In the genomic region with DNA sequence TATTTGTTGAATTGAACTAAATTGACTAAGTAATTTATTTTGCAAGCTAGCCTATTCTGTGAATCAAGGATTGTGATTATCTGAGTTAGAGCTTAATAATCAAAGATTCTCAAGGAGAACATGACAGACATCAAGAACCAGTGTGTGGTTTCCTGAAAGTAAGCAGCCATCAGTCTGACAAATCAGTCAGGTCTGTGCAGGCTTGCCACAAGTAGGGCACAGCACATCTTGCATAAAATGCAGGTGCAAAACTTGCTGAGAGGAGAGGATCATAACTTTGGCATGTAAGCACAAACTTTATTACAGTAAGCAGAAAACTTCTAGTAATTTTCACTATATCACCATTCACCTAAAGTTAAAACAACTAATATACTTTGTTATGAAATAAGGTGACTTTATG, we compare ENCODE assay signal across 17 cellular contexts. TPM values are rescaled to one million over a fixed set of nuclear protein-coding genes. Genes with fewer than 3 reads are reported as not detected.
DNase-seq lines count a peak whose midpoint lies in the region; ATAC-seq, FAIRE-seq and TF ChIP-seq lines count a peak whose summit lies in the region.
"Had no signal": no experiment of that assay in that cellular context is flagged by ENCODE, and none has a peak within 500 bp of the region (broad histone marks: within the 10 kb centered on the region; RNA-seq: fewer than 3 reads in every experiment).

No MANE protein-coding gene starts in this region.

- H3K79me2 ChIP-seq in keratinocyte (ENCODE audit: control insufficient read depth, insufficient read depth, low read length) = no peaks in the 10 kb centered on the region
- H3K79me2 ChIP-seq: hepatocyte had no signal

- no peak overlapping the region for H3K27ac Mint-ChIP-seq in activated CD8-positive, alpha-beta T cell treated with anti-CD3 and anti-CD28 coated beads for 36 hours
- H3K27ac Mint-ChIP-seq: progenitor cell of endocrine pancreas had no signal

- H4K8ac ChIP-seq in IMR-90 (ENCODE audit: low read depth in 2 of 2, low read length in 2 of 2) = no peak overlapping the region

- no peak overlapping the region for H2BK15ac ChIP-seq in IMR-90 (ENCODE audit: low read depth, low read length)

- no peak overlapping the region for H2BK120ac ChIP-seq in IMR-90 (ENCODE audit: low read depth, low read length)

- CTCF ChIA-PET in IMR-90 (lab: Yijun Ruan, JAX) = no interaction called here
- CTCF ChIA-PET in activated CD8-positive, alpha-beta T cell treated with anti-CD3 and anti-CD28 coated beads for 36 hours (lab: Charles Lee) = no interaction called here

- H3K4me3 ChIP-seq in IMR-90 (ENCODE audit: insufficient read depth, low read depth, low read length) (no peak overlapping the region), keratinocyte (ENCODE audit: control insufficient read depth in 2 of 3, extremely low read depth in 1 of 3, insufficient read depth in 2 of 3, low read depth in 1 of 3, low read length in 3 of 3) (no peak overlapping the region)
- H3K4me3 ChIP-seq: esophagus muscularis mucosa, hepatocyte, MG63 had no signal

- no peaks in the 10 kb centered on the region for H3K4me1 ChIP-seq in IMR-90 (ENCODE audit: control insufficient read depth, insufficient read depth, low read length)
- H3K4me1 ChIP-seq in keratinocyte (ENCODE audit: control insufficient read depth, extremely low read depth, insufficient read depth, low read length) = peaks cover 35% of the 10 kb centered on the region
- H3K4me1 ChIP-seq: esophagus muscularis mucosa had no signal

- ATAC-seq in IMR-90 (ENCODE audit: low read depth) (no peak), HG03442 (IDR thresholded peaks at IDR 0.05; ENCODE audit: unreplicated experiment) (no peak), GM21423 (IDR thresholded peaks at IDR 0.05; ENCODE audit: unreplicated experiment) (no peak), HG03565 (IDR thresholded peaks at IDR 0.05; ENCODE audit: unreplicated experiment) (no peak)
- ATAC-seq in activated CD8-positive, alpha-beta T cell treated with anti-CD3 and anti-CD28 coated beads for 36 hours = peak; percentile 68
- ATAC-seq: SK-N-SH treated with all-trans-retinoic acid at 6 μM for 48 hours had no signal

- H2AK5ac ChIP-seq in IMR-90 (ENCODE audit: low read depth, low read length) = no peak overlapping the region

- H3K27ac ChIP-seq in IMR-90 (ENCODE audit: insufficient read depth, low read length) (no peak overlapping the region), keratinocyte (ENCODE audit: control insufficient read depth, insufficient read depth, low read length) (peak overlapping the region; percentile 56)
- H3K27ac ChIP-seq: esophagus muscularis mucosa, hepatocyte had no signal

- peaks cover 28% of the 10 kb centered on the region for H3K36me3 Mint-ChIP-seq in activated CD8-positive, alpha-beta T cell treated with anti-CD3 and anti-CD28 coated beads for 36 hours (ENCODE audit: low read depth)

- H2BK5ac ChIP-seq in IMR-90 (ENCODE audit: low read depth, low read length, poor library complexity, severe bottlenecking) = no peak overlapping the region

- H3K4ac ChIP-seq in IMR-90 (ENCODE audit: low read depth, low read length) = no peak overlapping the region

- peaks cover 8% of the 10 kb centered on the region for H3K9me3 Mint-ChIP-seq in activated CD8-positive, alpha-beta T cell treated with anti-CD3 and anti-CD28 coated beads for 36 hours

- H3K79me1 ChIP-seq in IMR-90 (ENCODE audit: low read depth in 1 of 2, low read length in 2 of 2) = no peaks in the 10 kb centered on the region

- H3K23ac ChIP-seq in IMR-90 (ENCODE audit: low read depth, low read length) = no peak overlapping the region

- H3K4me1 Mint-ChIP-seq in activated CD8-positive, alpha-beta T cell treated with anti-CD3 and anti-CD28 coated beads for 36 hours (ENCODE audit: low read depth) = peaks cover 39% of the 10 kb centered on the region

- no peak overlapping the region for H2AFZ ChIP-seq in IMR-90 (replicated peaks; ENCODE audit: low read length, poor library complexity)
- no peak overlapping the region for H2AFZ ChIP-seq in keratinocyte (ENCODE audit: control insufficient read depth, low read length)
- H2AFZ ChIP-seq: hepatocyte had no signal

- H3K9me1 ChIP-seq in IMR-90 (ENCODE audit: insufficient read depth, low read length) = no peaks in the 10 kb centered on the region
- H3K9me1 ChIP-seq in keratinocyte (ENCODE audit: control insufficient read depth, extremely low read depth, insufficient read depth, low read length) = no peaks in the 10 kb centered on the region

- TF ChIP-seq CTCF in IMR-90 (conservative IDR thresholded peaks at IDR 0.05; ENCODE audit: low read depth, low read length) = no peak
- no peak for TF ChIP-seq CTCF in activated CD8-positive, alpha-beta T cell treated with anti-CD3 and anti-CD28 coated beads for 36 hours (IDR thresholded peaks at IDR 0.05)
- TF ChIP-seq CTCF in keratinocyte (optimal IDR thresholded peaks at IDR 0.05 in 1 of 3, IDR thresholded peaks at IDR 0.05 in 1 of 3, conservative IDR thresholded peaks at IDR 0.05 in 1 of 3; ENCODE audit: extremely low read depth in 1 of 3, insufficient read depth in 2 of 3, low read length in 3 of 3) = no peak

- H3K14ac ChIP-seq in IMR-90 (replicated peaks; ENCODE audit: low read depth, low read length) = no peak overlapping the region

- no peak overlapping the region for H3K4me3 Mint-ChIP-seq in activated CD8-positive, alpha-beta T cell treated with anti-CD3 and anti-CD28 coated beads for 36 hours

- H4K91ac ChIP-seq in IMR-90 (ENCODE audit: insufficient read depth, low read depth, low read length) = no peak overlapping the region

- in situ Hi-C loops in IMR-90 (cut with MboI; ENCODE audit: low sequenced_read_pairs) = no loop called here

- dilution Hi-C loops in IMR-90 (cut with HindIII; ENCODE audit: low sequenced_read_pairs, unreplicated experiment) (no loop called here), keratinocyte (cut with MboI; ENCODE audit: extremely low pct_ligation_motif_present, low sequenced_read_pairs) (no loop called here)

- H3K36me3 ChIP-seq in IMR-90 (ENCODE audit: control insufficient read depth, insufficient read depth, low read length) = no peaks in the 10 kb centered on the region
- H3K36me3 ChIP-seq in keratinocyte (ENCODE audit: control insufficient read depth in 2 of 2, extremely low read depth in 1 of 2, insufficient read depth in 2 of 2, low read length in 2 of 2) = no peaks in the 10 kb centered on the region
- H3K36me3 ChIP-seq: esophagus muscularis mucosa, MG63 had no signal

- no peaks in the 10 kb centered on the region for H3K27me3 Mint-ChIP-seq in activated CD8-positive, alpha-beta T cell treated with anti-CD3 and anti-CD28 coated beads for 36 hours
- H3K27me3 Mint-ChIP-seq: progenitor cell of endocrine pancreas had no signal

- H3K27me3 ChIP-seq in IMR-90 (ENCODE audit: control insufficient read depth, insufficient read depth, low read length) (no peaks in the 10 kb centered on the region), keratinocyte (ENCODE audit: control insufficient read depth, extremely low read depth, insufficient read depth, low read length) (no peaks in the 10 kb centered on the region)
- H3K27me3 ChIP-seq: esophagus muscularis mucosa, hepatocyte, MG63 had no signal

- POLR2A ChIA-PET in IMR-90 (lab: Charles Lee; ENCODE audit: unreplicated experiment) = no interaction called here
- POLR2A ChIA-PET in activated CD8-positive, alpha-beta T cell treated with anti-CD3 and anti-CD28 coated beads for 36 hours (lab: Charles Lee) = no interaction called here

- DNase-seq in activated naive CD4-positive, alpha-beta T cell treated with Interleukin-2 at 50 U/mL for 16 hours = peak; percentile 13
- DNase-seq in activated naive CD4-positive, alpha-beta T cell treated with anti-CD3 and anti-CD28 coated beads, Interleukin-2, amount 50 U/mL, for 16 hours = no peak
- DNase-seq in IMR-90 = peak; percentile 37
- DNase-seq in activated CD8-positive, alpha-beta T cell treated with anti-CD3 and anti-CD28 coated beads for 36 hours = peak; percentile 39
- peak; percentile 75 for DNase-seq in keratinocyte (ENCODE audit: low read depth, low spot score)
- DNase-seq: DMS153; MG63; NCI-H2171; stimulated activated CD8-positive, alpha-beta memory T cell treated with anti-CD3 and anti-CD28 coated beads, Interleukin-4, amount 100 ng/mL, for 48 hours; trophoblast cell had no signal

- intact Hi-C loops in IMR-90 (cut with micrococcal nuclease) = no loop called here
- intact Hi-C loops in activated CD8-positive, alpha-beta T cell treated with anti-CD3 and anti-CD28 coated beads for 36 hours (cut with micrococcal nuclease) = no loop called here

- no peak for TF ChIP-seq RAD21 in IMR-90 (IDR thresholded peaks at IDR 0.05; ENCODE audit: low read length)

- no peak for TF ChIP-seq POLR2A in IMR-90 (IDR thresholded peaks at IDR 0.05; ENCODE audit: low read depth, low read length)

- H3K4me2 ChIP-seq in IMR-90 (ENCODE audit: low read depth, low read length) (no peak overlapping the region), keratinocyte (ENCODE audit: control insufficient read depth, extremely low read depth, insufficient read depth, low read depth, low read length) (peak overlapping the region; percentile 34)
- H3K4me2 ChIP-seq: hepatocyte had no signal

- FAIRE-seq in keratinocyte (lab: Jason Lieb, UNC) = peak; percentile 96

- no peaks in the 10 kb centered on the region for H4K20me1 ChIP-seq in IMR-90 (ENCODE audit: insufficient read depth, low read length)
- H4K20me1 ChIP-seq in keratinocyte (ENCODE audit: control insufficient read depth, extremely low read depth, insufficient read depth, low read length) = no peaks in the 10 kb centered on the region

- H4K5ac ChIP-seq in IMR-90 (ENCODE audit: low read depth, low read length) = no peak overlapping the region

- H3K9ac ChIP-seq in IMR-90 (ENCODE audit: low read depth, low read length) (no peak overlapping the region), keratinocyte (ENCODE audit: control insufficient read depth, extremely low read depth, insufficient read depth, low read length) (no peak overlapping the region)

- no peak overlapping the region for H3K56ac ChIP-seq in IMR-90 (ENCODE audit: extremely low read depth, insufficient read depth, low read length)

- no peak overlapping the region for H2BK20ac ChIP-seq in IMR-90 (ENCODE audit: low read depth, low read length)

- no peak overlapping the region for H2AK9ac ChIP-seq in IMR-90 (replicated peaks; ENCODE audit: low read depth, low read length, poor library complexity)

- H3K18ac ChIP-seq in IMR-90 (ENCODE audit: low read depth, low read length) = no peak overlapping the region

- BruUV-seq in IMR-90 (replicated peaks; lab: Mats Ljungman, UMichigan) = no TSS peak

- H3K9me3 ChIP-seq in IMR-90 (ENCODE audit: control insufficient read depth, insufficient read depth, low read length) (no peaks in the 10 kb centered on the region), keratinocyte (ENCODE audit: control insufficient read depth, low read depth, low read length) (no peaks in the 10 kb centered on the region)
- H3K9me3 ChIP-seq: esophagus muscularis mucosa, MG63 had no signal

RNA-seq across cellular contexts. Expression of gene FAM241A, which starts 22.5 kb away (rescaled TPM):
- total RNA-seq in IMR-90 (2012; rRNA removed) = under 0.01 and 0.28 TPM in 2 replicates
- 0.19 and 0.24 TPM in 2 replicates for polyA plus RNA-seq in IMR-90 (2012; rRNA removed)
- 0.12 and 0.45 TPM in 2 replicates for polyA plus RNA-seq in IMR-90 (2012; cell fraction: cytosol; rRNA removed)
- polyA plus RNA-seq in IMR-90 (2012; cell fraction: nucleus; rRNA removed; ENCODE audit: low replicate concordance) = 0.04 and 0.14 TPM in 2 replicates
- total RNA-seq in activated CD8-positive, alpha-beta T cell treated with anti-CD3 and anti-CD28 coated beads for 36 hours = 1 to 10 TPM; 4.1 to 4.5 TPM
- 1.4 to 2.9 TPM (median 2.1 TPM) in 3 replicates for polyA plus RNA-seq in keratinocyte
- polyA plus RNA-seq in keratinocyte (2011; ENCODE audit: low read depth) = 1.4 TPM
- 1.7 and 3.2 TPM in 2 replicates for polyA plus RNA-seq in keratinocyte (2011; cell fraction: cytosol; rRNA removed)
- polyA plus RNA-seq in keratinocyte (2011; cell fraction: nucleus; rRNA removed) = 1.6 and 2.2 TPM in 2 replicates
- polyA plus RNA-seq in keratinocyte (2012; ENCODE audit: low replicate concordance) = 2.5 and 2.8 TPM in 2 replicates
- polyA minus RNA-seq in keratinocyte = 0.26 to 1.5 TPM (median 0.53 TPM) in 3 replicates
- 0.77 TPM for polyA minus RNA-seq in keratinocyte (2011; cell fraction: cytosol; rRNA and poly(A)+ RNA removed)
- polyA minus RNA-seq in keratinocyte (2011; cell fraction: nucleus; rRNA and poly(A)+ RNA removed) = 0.95 and 1.4 TPM in 2 replicates
